In the genomic region with DNA sequence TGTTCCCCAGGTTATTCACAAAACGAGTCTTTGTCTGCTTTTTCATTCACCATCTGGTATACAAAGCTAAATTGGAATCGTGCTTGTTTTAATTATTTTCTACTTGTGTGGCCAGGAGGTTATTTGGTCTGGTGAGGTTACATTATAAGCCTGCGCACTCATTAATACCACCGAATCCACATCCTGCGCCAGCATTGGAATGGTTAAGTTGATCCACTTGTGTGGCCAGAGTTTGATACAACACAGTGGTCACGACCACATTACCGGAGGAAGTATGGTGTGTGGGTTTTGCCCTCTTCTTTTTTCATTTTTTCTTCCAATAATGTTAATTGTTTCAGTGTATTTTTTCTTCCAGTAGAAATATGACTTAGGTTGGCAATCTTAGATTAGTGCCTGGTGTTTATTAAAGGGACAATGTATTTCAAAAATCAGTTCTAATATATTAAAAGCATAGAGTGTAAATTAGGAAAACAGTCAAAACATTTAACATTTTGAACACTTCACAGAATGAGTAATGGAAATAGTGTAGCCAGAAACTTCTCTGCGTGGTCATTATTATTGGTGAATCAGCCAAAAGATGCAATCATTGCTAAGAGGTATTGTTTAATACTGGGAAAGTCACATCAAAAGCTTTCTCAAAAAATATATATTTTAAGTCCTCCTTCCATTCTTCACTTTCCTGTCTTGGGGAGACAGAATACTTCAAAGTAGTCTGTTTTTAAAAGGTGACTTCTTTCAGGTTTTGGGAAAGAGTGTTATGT, we compare ENCODE assay signal across 11 cellular contexts.
A peak's percentile ranks its signal among the peaks of the same experiment; 100 is the strongest.
DNase-seq lines count a peak whose midpoint lies in the region; ATAC-seq and TF ChIP-seq lines count a peak whose summit lies in the region.
"Had no signal": no experiment of that assay in that cellular context is flagged by ENCODE, and none has a peak within 500 bp of the region (broad histone marks: within the 10 kb centered on the region; RNA-seq: fewer than 3 reads in every experiment).

No MANE protein-coding gene starts in this region.

- H3K4me3 ChIP-seq in uterus: no peak overlapping the region
- H3K4me3 ChIP-seq: esophagus squamous epithelium, lower lobe of right lung, right lobe of liver had no signal

- no peak for TF ChIP-seq CTCF in uterus (IDR thresholded peaks at IDR 0.05)

- H3K4me1 ChIP-seq in uterus: no peaks in the 10 kb centered on the region

- no peak overlapping the region for H3K27ac ChIP-seq in uterus
- H3K27ac ChIP-seq: esophagus squamous epithelium, lower lobe of right lung had no signal

- intact Hi-C loops in uterus (cut with DNase I; ENCODE audit: low total_unique reads): no loop called here

- no peaks in the 10 kb centered on the region for H3K9me3 ChIP-seq in uterus
- H3K9me3 ChIP-seq: esophagus squamous epithelium, lower lobe of right lung, right lobe of liver had no signal

- no peaks in the 10 kb centered on the region for H3K27me3 ChIP-seq in uterus
- H3K27me3 ChIP-seq: esophagus squamous epithelium, right lobe of liver had no signal

- peak; percentile 20 for DNase-seq in NCI-H82 (lab: John Stamatoyannopoulos, UW)
- DNase-seq in NCI-H82 treated with DMSO at 0.1 percent for 48 hours (lab: John Stamatoyannopoulos, UW; ENCODE audit: unreplicated experiment): no peak
- DNase-seq in RPMI7951 (ENCODE audit: low read depth): peak; percentile 71
- DNase-seq in dermis blood vessel endothelial cell: peak; percentile 48
- peak; percentile 48 for DNase-seq in renal cortical epithelial cell (ENCODE audit: low read depth)
- DNase-seq in uterus: no peak
- no peak for DNase-seq in dedifferentiated amniotic fluid mesenchymal stem cell (ENCODE audit: extremely low spot score)
- DNase-seq: esophagus squamous epithelium, lower lobe of right lung had no signal

- H3K36me3 ChIP-seq in uterus: no peaks in the 10 kb centered on the region
- H3K36me3 ChIP-seq: esophagus squamous epithelium, lower lobe of right lung, right lobe of liver had no signal

- ATAC-seq in GM21526 (IDR thresholded peaks at IDR 0.05; ENCODE audit: low FRiP score, unreplicated experiment): no peak

- TF ChIP-seq POLR2A in uterus (IDR thresholded peaks at IDR 0.05): no peak

Comparison
In these comparisons a context has a peak if more than half of its experiments do, and no peak if none do; other contexts are left out.
1. DNase-seq: peak in NCI-H82 (single experiment), RPMI7951 (single experiment), dermis blood vessel endothelial cell (single experiment) and renal cortical epithelial cell (single experiment); none in NCI-H82 treated with DMSO at 0.1 percent for 48 hours (single experiment), uterus (0 of 2) and dedifferentiated amniotic fluid mesenchymal stem cell (single experiment).